8 cellular contexts compared by ENCODE assay signal in genomic region chr16:17467923-17468540, GRCh38. TPM values are rescaled to one million over a fixed set of nuclear protein-coding genes. Genes with fewer than 3 reads are reported as not detected.
DNase-seq lines count a peak whose midpoint lies in the region; ATAC-seq and TF ChIP-seq lines count a peak whose summit lies in the region.

No MANE protein-coding gene starts in this region.

- peaks cover 7% of the 10 kb centered on the region for H3K36me3 Mint-ChIP-seq in activated T-cell treated with anti-CD3 and anti-CD28 coated beads, Interleukin-2, amount 50 U/mL, for 24 hours (ENCODE audit: low read depth)
- H3K36me3 Mint-ChIP-seq in natural killer cell = no peaks in the 10 kb centered on the region

- intact Hi-C loops in natural killer cell (cut with micrococcal nuclease) = loop anchor here (5.0 kb wide), 1 partner anchor 101 kb away; no protein-coding TSS in a partner anchor

- peak overlapping the region; percentile 51 for H3K4me3 Mint-ChIP-seq in activated T-cell treated with anti-CD3 and anti-CD28 coated beads, Interleukin-2, amount 50 U/mL, for 24 hours
- peak overlapping the region; percentile 93 for H3K4me3 Mint-ChIP-seq in natural killer cell

- DNase-seq in NCI-H1417 (lab: John Stamatoyannopoulos, UW) (peak; percentile 5 to 48 (median 30)), NCI-H1417 treated with DMSO at 0.1 percent for 48 hours (lab: John Stamatoyannopoulos, UW) (no peak), NCI-H2227 treated with DMSO at 0.1 percent for 48 hours (lab: John Stamatoyannopoulos, UW) (peak; percentile 67), fibroblast of pulmonary artery (ENCODE audit: low read depth) (peak; percentile 59), natural killer cell (no peak), NCI-H69 (lab: John Stamatoyannopoulos, UW) (no peak)
- peak; percentile 60 for DNase-seq in activated T-cell treated with anti-CD3 and anti-CD28 coated beads, Interleukin-2, amount 50 U/mL, for 24 hours

- H3K9me3 Mint-ChIP-seq in activated T-cell treated with anti-CD3 and anti-CD28 coated beads, Interleukin-2, amount 50 U/mL, for 24 hours = no peaks in the 10 kb centered on the region
- H3K9me3 Mint-ChIP-seq in natural killer cell = no peaks in the 10 kb centered on the region

- no peaks in the 10 kb centered on the region for H3K27me3 Mint-ChIP-seq in activated T-cell treated with anti-CD3 and anti-CD28 coated beads, Interleukin-2, amount 50 U/mL, for 24 hours
- no peaks in the 10 kb centered on the region for H3K27me3 Mint-ChIP-seq in natural killer cell (ENCODE audit: low read depth in 2 of 2)

- H3K4me1 Mint-ChIP-seq in activated T-cell treated with anti-CD3 and anti-CD28 coated beads, Interleukin-2, amount 50 U/mL, for 24 hours (ENCODE audit: low read depth) = peaks cover 52% of the 10 kb centered on the region
- H3K4me1 Mint-ChIP-seq in natural killer cell = peaks cover 52 to 54% of the 10 kb centered on the region in 2 donors

- H3K4me3 ChIP-seq in fibroblast of pulmonary artery (replicated peaks; ENCODE audit: low read depth, low read length) = no peak overlapping the region

- no peak overlapping the region for H3K27ac Mint-ChIP-seq in activated T-cell treated with anti-CD3 and anti-CD28 coated beads, Interleukin-2, amount 50 U/mL, for 24 hours
- H3K27ac Mint-ChIP-seq in natural killer cell = peak overlapping the region in 1 of 2 donors; percentile 85

- peak; percentile 58 for TF ChIP-seq CTCF in fibroblast of pulmonary artery (IDR thresholded peaks at IDR 0.05; ENCODE audit: low read length, missing control alignments)
- no peak for TF ChIP-seq CTCF in natural killer cell (IDR thresholded peaks at IDR 0.05)

- ATAC-seq in natural killer cell (peak in 1 of 3 donors; percentile 30), GM18873 (IDR thresholded peaks at IDR 0.05; ENCODE audit: low FRiP score, unreplicated experiment) (no peak)

RNA-seq across cellular contexts. Expression of gene XYLT1, which starts 2.7 kb away (rescaled TPM):
- 10 to 100 TPM; 40.9 to 55.5 (median 43.8) TPM for total RNA-seq in natural killer cell

Comparison
In these comparisons a context has a peak if more than half of its experiments do, and no peak if none do; other contexts are left out.
1. DNase-seq: peak in NCI-H1417 (3 of 3), NCI-H2227 treated with DMSO at 0.1 percent for 48 hours (single experiment), activated T-cell treated with anti-CD3 and anti-CD28 coated beads, Interleukin-2, amount 50 U/mL, for 24 hours (single experiment) and fibroblast of pulmonary artery (single experiment); none in NCI-H1417 treated with DMSO at 0.1 percent for 48 hours (single experiment), natural killer cell (single experiment) and NCI-H69 (single experiment).